9 cellular contexts compared by ENCODE assay signal in genomic region chr3:129228891-129229585, GRCh38. TPM values are rescaled to one million over a fixed set of nuclear protein-coding genes. Genes with fewer than 3 reads are reported as not detected.
DNase-seq lines count a peak whose midpoint lies in the region; ATAC-seq and TF ChIP-seq lines count a peak whose summit lies in the region.
"Had no signal": no experiment of that assay in that cellular context is flagged by ENCODE, and none has a peak within 500 bp of the region (broad histone marks: within the 10 kb centered on the region; RNA-seq: fewer than 3 reads in every experiment).

No MANE protein-coding gene starts in this region.

- H3K27ac Mint-ChIP-seq in progenitor cell of endocrine pancreas, result no peak overlapping the region

- no peaks in the 10 kb centered on the region for H3K27me3 Mint-ChIP-seq in progenitor cell of endocrine pancreas

- ATAC-seq in left colon, result no peak
- no peak for ATAC-seq in GM19351 (IDR thresholded peaks at IDR 0.05; ENCODE audit: unreplicated experiment)
- no peak for ATAC-seq in GM21367 (IDR thresholded peaks at IDR 0.05; ENCODE audit: unreplicated experiment)
- no peak for ATAC-seq in GM18505 (IDR thresholded peaks at IDR 0.05; ENCODE audit: unreplicated experiment)

- H3K9me2 ChIP-seq in PC-9 (ENCODE audit: insufficient read depth), result no peaks in the 10 kb centered on the region

- H4K20me1 ChIP-seq in PC-9 (ENCODE audit: insufficient read depth), result no peaks in the 10 kb centered on the region

- H3K9me3 ChIP-seq in PC-9 (ENCODE audit: insufficient read depth, low read depth), result no peaks in the 10 kb centered on the region

- H3K36me3 Mint-ChIP-seq in progenitor cell of endocrine pancreas (ENCODE audit: insufficient read depth), result no peaks in the 10 kb centered on the region

- intact Hi-C loops in PC-9 (cut with micrococcal nuclease; ENCODE audit: unreplicated experiment) (loop anchor here (5.0 kb wide), 1 partner anchor 47 kb away; the partner anchor contains the start of gene CNBP), left colon (cut with DNase I, micrococcal nuclease) (no loop called here)

- no peaks in the 10 kb centered on the region for H3K4me1 Mint-ChIP-seq in progenitor cell of endocrine pancreas (ENCODE audit: low read depth)

- H3F3A ChIP-seq in PC-9 (ENCODE audit: insufficient read depth, low read depth), result peaks cover 71% of the 10 kb centered on the region

- POLR2A ChIA-PET in PC-9 (lab: Charles Lee; ENCODE audit: unreplicated experiment), result interaction anchor here (0.6 to 1.1 kb wide), 3 partner anchors 11 to 287 kb away, joined by 3 to 16 read pairs (median 3); no protein-coding TSS in a partner anchor

- no peaks in the 10 kb centered on the region for H3K79me2 ChIP-seq in PC-9 (ENCODE audit: low read depth)

- 0 out of 2 replicates have a peak overlapping the region, but pooled peaks have one; percentile 55 for H2AFZ ChIP-seq in PC-9

- CTCF ChIA-PET in PC-9 (lab: Charles Lee), result no interaction called here

- TSS peak; percentile 23 for BruUV-seq in PC-9 (replicated peaks; lab: Mats Ljungman, UMichigan)

- peak overlapping the region; percentile 82 for H3K27ac ChIP-seq in PC-9

- no peak overlapping the region for H3K4me3 Mint-ChIP-seq in progenitor cell of endocrine pancreas (ENCODE audit: low read depth)

- H3K36me3 ChIP-seq in PC-9 (ENCODE audit: low read depth), result no peaks in the 10 kb centered on the region

- no peaks in the 10 kb centered on the region for H3K27me3 ChIP-seq in PC-9 (ENCODE audit: insufficient read depth, low read depth)

- DNase-seq in GF-D8 (lab: John Stamatoyannopoulos, UW), result peak; percentile 52
- peak; percentile 42 to 85 for DNase-seq in PC-9
- peak; percentile 34 for DNase-seq in fibroblast of gingiva (ENCODE audit: low read depth)
- no peak for DNase-seq in progenitor cell of endocrine pancreas (ENCODE audit: low spot score, unreplicated experiment)
- DNase-seq in left colon, result no peak
- DNase-seq: activated CD4-positive, alpha-beta T cell treated with anti-CD3 and anti-CD28 coated beads, Interleukin-2, amount 50 U/mL, for 1 hour had no signal

- peak overlapping the region; percentile 47 for H3K4me2 ChIP-seq in PC-9

- no peak for TF ChIP-seq POLR2A in GM18505 (IDR thresholded peaks at IDR 0.05; ENCODE audit: borderline replicate concordance, extremely low read depth, insufficient read depth, insufficient read length)

- no peak overlapping the region for H3K4me3 ChIP-seq in PC-9

- H3K9me3 Mint-ChIP-seq in progenitor cell of endocrine pancreas (ENCODE audit: low read depth), result no peaks in the 10 kb centered on the region

- TF ChIP-seq CTCF in PC-9 (conservative IDR thresholded peaks at IDR 0.05), result no peak
- peak; percentile 13 for TF ChIP-seq CTCF in progenitor cell of endocrine pancreas (IDR thresholded peaks at IDR 0.05; ENCODE audit: unreplicated experiment)

- H3K4me1 ChIP-seq in PC-9 (replicated peaks; ENCODE audit: insufficient read depth), result peaks cover 72% of the 10 kb centered on the region

RNA-seq across cellular contexts. Expression of gene COPG1, which starts 20.4 kb away (rescaled TPM):
- total RNA-seq in PC-9 (2021) (195 and 212 TPM in 2 replicates), progenitor cell of endocrine pancreas (141 and 145 TPM in 2 replicates), left colon (100 to 1,000 TPM; 240 to 307 TPM)

RNA-seq across cellular contexts. Expression of gene CNBP, which starts 45.3 kb away (rescaled TPM):
- 261 and 265 TPM in 2 replicates for total RNA-seq in PC-9 (2021)
- total RNA-seq in progenitor cell of endocrine pancreas, result 192 and 194 TPM in 2 replicates
- 100 to 1,000 TPM; 205 to 247 TPM for total RNA-seq in left colon

RNA-seq across cellular contexts. Expression of gene HMCES, which starts 49.6 kb away (rescaled TPM):
- 60.9 and 62.7 TPM in 2 replicates for total RNA-seq in PC-9 (2021)
- 35.3 TPM in 2 replicates for total RNA-seq in progenitor cell of endocrine pancreas
- 10 to 100 TPM; 42.3 to 44.2 TPM for total RNA-seq in left colon

Comparison
In these comparisons a context has a peak if more than half of its experiments do, and no peak if none do; other contexts are left out.
1. DNase-seq: peak in GF-D8 (single experiment), PC-9 (2 of 2) and fibroblast of gingiva (single experiment); none in progenitor cell of endocrine pancreas (single experiment) and left colon (0 of 2).